8 cellular contexts compared by ENCODE assay signal in the genomic region with DNA sequence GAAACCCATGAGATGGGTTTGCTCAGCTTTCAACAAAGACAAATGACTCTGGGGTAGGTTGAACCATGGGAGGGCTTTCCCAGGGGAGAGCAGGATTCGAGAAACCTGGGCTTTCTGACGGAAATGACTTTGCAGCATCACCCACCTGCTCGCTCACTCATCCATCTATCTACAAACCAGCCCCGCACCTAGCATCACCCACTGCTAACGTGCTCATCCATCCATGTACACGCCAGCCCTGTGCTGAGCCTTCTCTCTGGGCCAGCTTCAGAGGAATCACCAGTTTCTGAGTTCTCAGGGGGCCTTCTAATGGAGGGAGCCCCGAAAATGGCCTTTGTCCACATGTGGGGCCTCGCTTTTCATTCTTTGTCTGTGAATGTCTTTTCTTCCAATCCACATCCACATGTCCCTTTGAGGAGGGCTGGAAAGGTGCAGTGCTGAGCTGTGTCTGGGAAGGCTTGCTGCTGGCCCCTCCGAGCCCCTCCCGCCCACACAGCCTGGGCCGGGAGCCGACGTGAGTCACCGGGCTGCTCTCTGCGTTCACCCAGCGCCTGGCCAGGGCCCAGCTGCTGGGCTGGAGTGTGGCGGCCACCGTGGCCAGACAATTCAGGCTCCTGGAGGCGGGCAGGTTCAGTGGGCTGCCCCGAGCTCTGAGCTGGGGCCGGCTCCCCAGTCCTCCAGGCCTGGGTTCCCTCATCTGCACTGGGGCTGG. TPM values are rescaled to one million over a fixed set of nuclear protein-coding genes. Genes with fewer than 3 reads are reported as not detected.
DNase-seq lines count a peak whose midpoint lies in the region; ATAC-seq and TF ChIP-seq lines count a peak whose summit lies in the region.

No MANE protein-coding gene starts in this region.

- H3K4me1 Mint-ChIP-seq in glutamatergic neuron (ENCODE audit: low read depth, unreplicated experiment): peaks cover 19% of the 10 kb centered on the region
- H3K4me1 Mint-ChIP-seq in activated CD4-positive, alpha-beta T cell treated with anti-CD3 and anti-CD28 coated beads, Interleukin-2, amount 10 ng/mL, durations not matched to agents 7 days and 5 days: no peaks in the 10 kb centered on the region

- POLR2A ChIA-PET in SK-N-SH (lab: Yijun Ruan, JAX): interaction anchor here (0.6 kb wide), 1 partner anchor 445 kb away, joined by 3 read pairs; no protein-coding TSS in a partner anchor
- POLR2A ChIA-PET in activated CD4-positive, alpha-beta T cell treated with anti-CD3 and anti-CD28 coated beads, Interleukin-2, amount 10 ng/mL, durations not matched to agents 7 days and 5 days (lab: Charles Lee): no interaction called here

- H3K36me3 ChIP-seq in SK-N-SH (replicated peaks in 1 of 2; ENCODE audit: control insufficient read depth in 1 of 2, insufficient read depth in 2 of 2, low read length in 1 of 2) (no peaks in the 10 kb centered on the region), ovary (no peaks in the 10 kb centered on the region)

- intact Hi-C loops in ovary (cut with DNase I): loop anchor here in 1 of 4 donors (5.0 kb wide), 1 partner anchor 45 kb away; no protein-coding TSS in a partner anchor

- H3K4me3 ChIP-seq in SK-N-SH (ENCODE audit: low read depth in 2 of 2, low read length in 1 of 2) (no peak overlapping the region; a peak in 1 of 4 replicates), ovary (no peak overlapping the region)

- H4K20me1 ChIP-seq in SK-N-SH (ENCODE audit: insufficient read depth): no peaks in the 10 kb centered on the region

- H3K27me3 Mint-ChIP-seq in glutamatergic neuron (ENCODE audit: unreplicated experiment): peaks cover 6% of the 10 kb centered on the region
- H3K27me3 Mint-ChIP-seq in activated CD4-positive, alpha-beta T cell treated with anti-CD3 and anti-CD28 coated beads, Interleukin-2, amount 10 ng/mL, durations not matched to agents 7 days and 5 days: no peaks in the 10 kb centered on the region

- peaks cover 29% of the 10 kb centered on the region for H3F3A ChIP-seq in SK-N-SH (replicated peaks; ENCODE audit: insufficient read depth)

- H3K9me3 ChIP-seq in SK-N-SH: no peaks in the 10 kb centered on the region
- H3K9me3 ChIP-seq in ovary: no peaks in the 10 kb centered on the region

- H3K27me3 ChIP-seq in SK-N-SH (ENCODE audit: insufficient read depth) (no peaks in the 10 kb centered on the region), ovary (no peaks in the 10 kb centered on the region)

- TF ChIP-seq POLR2A in ovary (IDR thresholded peaks at IDR 0.05): no peak

- 28% methylated on average over 15 of the region's 21 CpGs for WGBS in SK-N-SH (ENCODE audit: low lambda C conversion rate)
- WGBS in ovary, 3 donors: 11 to 12% (median 12%) methylated on average over 20 to 21 of the region's 21 CpGs

- ATAC-seq in HG02870 (IDR thresholded peaks at IDR 0.05; ENCODE audit: unreplicated experiment): no peak

- H3K36me3 Mint-ChIP-seq in glutamatergic neuron (ENCODE audit: unreplicated experiment): no peaks in the 10 kb centered on the region
- no peaks in the 10 kb centered on the region for H3K36me3 Mint-ChIP-seq in activated CD4-positive, alpha-beta T cell treated with anti-CD3 and anti-CD28 coated beads, Interleukin-2, amount 10 ng/mL, durations not matched to agents 7 days and 5 days (ENCODE audit: low read depth)

- peak overlapping the region; percentile 66 for H3K27ac Mint-ChIP-seq in glutamatergic neuron (ENCODE audit: unreplicated experiment)
- H3K27ac Mint-ChIP-seq in activated CD4-positive, alpha-beta T cell treated with anti-CD3 and anti-CD28 coated beads, Interleukin-2, amount 10 ng/mL, durations not matched to agents 7 days and 5 days: no peak overlapping the region

- no peak overlapping the region for H3K4me3 Mint-ChIP-seq in glutamatergic neuron (ENCODE audit: unreplicated experiment)
- H3K4me3 Mint-ChIP-seq in activated CD4-positive, alpha-beta T cell treated with anti-CD3 and anti-CD28 coated beads, Interleukin-2, amount 10 ng/mL, durations not matched to agents 7 days and 5 days: no peak overlapping the region

- H3K27ac ChIP-seq in SK-N-SH (ENCODE audit: low read depth in 2 of 2, low read length in 1 of 2) (peak overlapping the region; percentile 67 to 85), ovary (peak overlapping the region; percentile 58 to 72)

- TF ChIP-seq RAD21 in SK-N-SH (IDR thresholded peaks at IDR 0.05; ENCODE audit: low read length): no peak; the same call in 1 of the 2 replicates

- DNase-seq in C1 segment of cervical spinal cord (lab: John Stamatoyannopoulos, UW) (peak in 12 of 14 donors; percentile 7 to 90 (median 34)), SK-N-SH (peak; percentile 88), glutamatergic neuron (peak; percentile 56), ovary (peak; percentile 89 to 92 (median 91)), OCI-M1 (lab: John Stamatoyannopoulos, UW) (no peak), NCI-H2227 (lab: John Stamatoyannopoulos, UW; ENCODE audit: unreplicated experiment) (no peak)
- no peak for DNase-seq in activated CD4-positive, alpha-beta T cell treated with anti-CD3 and anti-CD28 coated beads, Interleukin-2, amount 10 ng/mL, durations not matched to agents 7 days and 5 days

- H3K79me2 ChIP-seq in SK-N-SH (ENCODE audit: insufficient read depth): no peaks in the 10 kb centered on the region

- H3K4me2 ChIP-seq in SK-N-SH: peak overlapping the region; percentile 64

- peaks cover 5% of the 10 kb centered on the region for H3K9me3 Mint-ChIP-seq in glutamatergic neuron (ENCODE audit: unreplicated experiment)
- no peaks in the 10 kb centered on the region for H3K9me3 Mint-ChIP-seq in activated CD4-positive, alpha-beta T cell treated with anti-CD3 and anti-CD28 coated beads, Interleukin-2, amount 10 ng/mL, durations not matched to agents 7 days and 5 days

- peak overlapping the region; percentile 40; the same call in 1 of the 2 replicates for H3K9ac ChIP-seq in SK-N-SH

- H3K4me1 ChIP-seq in SK-N-SH (ENCODE audit: control insufficient read depth in 1 of 2, insufficient read depth in 2 of 2, low read depth in 1 of 2, low read length in 1 of 2): peaks cover 19 to 36% of the 10 kb centered on the region in 2 experiments; a peak in 2 of 4 replicates
- peaks cover 13% of the 10 kb centered on the region for H3K4me1 ChIP-seq in ovary (ENCODE audit: insufficient read depth)

- no peaks in the 10 kb centered on the region for H3K9me2 ChIP-seq in SK-N-SH

- TF ChIP-seq EP300 in SK-N-SH (IDR thresholded peaks at IDR 0.05; ENCODE audit: borderline replicate concordance in 1 of 2, low read depth in 1 of 2, low read length in 1 of 2) (peak in 1 of 2 experiments; percentile 38; a peak in 1 of 4 replicates), ovary (IDR thresholded peaks at IDR 0.05) (no peak)

- CTCF ChIA-PET in SK-N-SH (lab: Yijun Ruan, JAX): interaction anchor here (0.5 to 6.5 kb wide), 5 partner anchors 13 to 129 kb away, joined by 3 to 44 read pairs (median 5); partner anchors contain the start of gene SORCS2
- CTCF ChIA-PET in activated CD4-positive, alpha-beta T cell treated with anti-CD3 and anti-CD28 coated beads, Interleukin-2, amount 10 ng/mL, durations not matched to agents 7 days and 5 days (lab: Charles Lee): interaction anchor here (1.1 kb wide), 1 partner anchor 9 kb away, joined by 4 read pairs; no protein-coding TSS in a partner anchor

- TF ChIP-seq CTCF in SK-N-SH (IDR thresholded peaks at IDR 0.05): no peak
- no peak for TF ChIP-seq CTCF in glutamatergic neuron (IDR thresholded peaks at IDR 0.05; ENCODE audit: partially characterized antibody, unreplicated experiment)
- no peak for TF ChIP-seq CTCF in ovary (IDR thresholded peaks at IDR 0.05)

- peak overlapping the region; percentile 84; the same call in 1 of the 2 replicates for H2AFZ ChIP-seq in SK-N-SH (ENCODE audit: low read depth)

TF ChIP-seq in SK-N-SH, 30 proteins besides CTCF, POLR2A, EP300 and RAD21 (continues in another document):
- TF ChIP-seq NFIC (IDR thresholded peaks at IDR 0.05; ENCODE audit: borderline replicate concordance) (peak; percentile 84), YY1 (IDR thresholded peaks at IDR 0.05; ENCODE audit: low read depth) (no peak), SIN3A (IDR thresholded peaks at IDR 0.05; ENCODE audit: borderline replicate concordance, low read depth, low read length) (no peak), SMC3 (IDR thresholded peaks at IDR 0.05; ENCODE audit: low read depth, low read length) (no peak), MEF2A (IDR thresholded peaks at IDR 0.05; ENCODE audit: borderline replicate concordance, low read depth) (no peak), TAF1 (IDR thresholded peaks at IDR 0.05; ENCODE audit: borderline replicate concordance, low read depth, low read length) (peak; percentile 34; the same call in 1 of the 2 replicates), CHD2 (IDR thresholded peaks at IDR 0.05; ENCODE audit: low read length, partially characterized antibody) (no peak), FOSL2 (IDR thresholded peaks at IDR 0.05; ENCODE audit: borderline replicate concordance, low read depth) (peak; percentile 85), TCF12 (IDR thresholded peaks at IDR 0.05) (peak; percentile 75)
- TF ChIP-seq, protein P1, sequence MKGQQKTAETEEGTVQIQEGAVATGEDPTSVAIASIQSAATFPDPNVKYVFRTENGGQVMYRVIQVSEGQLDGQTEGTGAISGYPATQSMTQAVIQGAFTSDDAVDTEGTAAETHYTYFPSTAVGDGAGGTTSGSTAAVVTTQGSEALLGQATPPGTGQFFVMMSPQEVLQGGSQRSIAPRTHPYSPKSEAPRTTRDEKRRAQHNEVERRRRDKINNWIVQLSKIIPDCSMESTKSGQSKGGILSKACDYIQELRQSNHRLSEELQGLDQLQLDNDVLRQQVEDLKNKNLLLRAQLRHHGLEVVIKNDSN (IDR thresholded peaks at IDR 0.05; ENCODE audit: borderline replicate concordance, low read depth): no peak

RNA-seq across cellular contexts. Expression of gene SORCS2, which starts 14.7 kb away (rescaled TPM):
- 0.99 and 1.6 TPM in 2 replicates for polyA plus RNA-seq in SK-N-SH (2012; rRNA removed)
- polyA plus RNA-seq in SK-N-SH (2012; cell fraction: cytosol; rRNA removed): 0.58 and 0.79 TPM in 2 replicates
- 2.2 and 2.5 TPM in 2 replicates for polyA plus RNA-seq in SK-N-SH (2012; cell fraction: nucleus; rRNA removed)
- total RNA-seq in glutamatergic neuron (ENCODE audit: unreplicated experiment): 29.5 TPM
- 10 to 100 TPM in 3 of 7 donors, 1 to 10 TPM in 3, under 1 TPM in 1; 0.60 to 23.9 (median 7.1) TPM for total RNA-seq in ovary
- polyA plus RNA-seq in ovary: 10 to 100 TPM in 1 of 2 donors, 1 to 10 TPM in 1; 3.9 to 10.9 TPM
- not detected for total RNA-seq in activated CD4-positive, alpha-beta T cell treated with anti-CD3 and anti-CD28 coated beads, Interleukin-2, amount 10 ng/mL, durations not matched to agents 7 days and 5 days

Comparison
In these comparisons a context has a peak if more than half of its experiments do, and no peak if none do; other contexts are left out.
1. DNase-seq: peak in C1 segment of cervical spinal cord (12 of 14), SK-N-SH (single experiment), glutamatergic neuron (single experiment) and ovary (5 of 5); none in OCI-M1 (single experiment), NCI-H2227 (single experiment) and activated CD4-positive, alpha-beta T cell treated with anti-CD3 and anti-CD28 coated beads, Interleukin-2, amount 10 ng/mL, durations not matched to agents 7 days and 5 days (single experiment).